1 cellular context compared by ENCODE assay signal in genomic region chr9:137217276-137218211, GRCh38.
TF ChIP-seq lines count a peak whose summit lies in the region.

No MANE protein-coding gene starts in this region.

TF ChIP-seq in K562, 482 proteins besides CTCF, POLR2A, EP300 and RAD21 (continued from another document and continues in another):
- TF ChIP-seq ATF6 (CRISPR knock-in tag; IDR thresholded peaks at IDR 0.05): peak; percentile 75; the same call in 1 of the 2 replicates
- TF ChIP-seq ZBTB17 (CRISPR knock-in tag; IDR thresholded peaks at IDR 0.05): no peak
- no peak for TF ChIP-seq ZNF146 (CRISPR knock-in tag; IDR thresholded peaks at IDR 0.05; ENCODE audit: unreplicated experiment)
- TF ChIP-seq KLF13 (tag; IDR thresholded peaks at IDR 0.05; ENCODE audit: borderline replicate concordance, low read depth): peak; percentile 91
- no peak for TF ChIP-seq LCOR (CRISPR knock-in tag; IDR thresholded peaks at IDR 0.05)
- TF ChIP-seq ZNF766 (CRISPR knock-in tag; conservative IDR thresholded peaks at IDR 0.05): no peak
- no peak for TF ChIP-seq ZBTB26 (CRISPR knock-in tag; IDR thresholded peaks at IDR 0.05)
- no peak for TF ChIP-seq SRF (CRISPR knock-in tag; IDR thresholded peaks at IDR 0.05)
- TF ChIP-seq MAFF (IDR thresholded peaks at IDR 0.05; ENCODE audit: low read length): no peak
- TF ChIP-seq EHMT2 (IDR thresholded peaks at IDR 0.05): no peak
- TF ChIP-seq RAD51 (IDR thresholded peaks at IDR 0.05; ENCODE audit: borderline replicate concordance, low read depth): no peak
- no peak for TF ChIP-seq RNF219 (CRISPR knock-in tag; IDR thresholded peaks at IDR 0.05)
- no peak for TF ChIP-seq MYBL2 (IDR thresholded peaks at IDR 0.05; ENCODE audit: low read depth)
- TF ChIP-seq MYBL2 (CRISPR knock-in tag; IDR thresholded peaks at IDR 0.05; ENCODE audit: borderline replicate concordance): no peak
- TF ChIP-seq ZNF561 (CRISPR knock-in tag; conservative IDR thresholded peaks at IDR 0.05): no peak
- no peak for TF ChIP-seq NFYB (IDR thresholded peaks at IDR 0.05; ENCODE audit: extremely low read depth, insufficient read length)
- no peak for TF ChIP-seq ZNF511 (CRISPR knock-in tag; IDR thresholded peaks at IDR 0.05)
- no peak for TF ChIP-seq HDAC8 (tag; IDR thresholded peaks at IDR 0.05)
- no peak for TF ChIP-seq STAG1 (CRISPR knock-in tag; IDR thresholded peaks at IDR 0.05; ENCODE audit: borderline replicate concordance)
- peak; percentile 70; the same call in 1 of the 2 replicates for TF ChIP-seq L3MBTL2 (IDR thresholded peaks at IDR 0.05)
- no peak for TF ChIP-seq SREBF1 (IDR thresholded peaks at IDR 0.05; ENCODE audit: borderline replicate concordance, low read depth, low read length)
- no peak for TF ChIP-seq NR4A1 (CRISPR knock-in tag; IDR thresholded peaks at IDR 0.05)
- no peak for TF ChIP-seq NR4A1 (tag; IDR thresholded peaks at IDR 0.05)
- TF ChIP-seq SFPQ (IDR thresholded peaks at IDR 0.05; ENCODE audit: low read depth, low read length): no peak
- TF ChIP-seq, protein P1, sequence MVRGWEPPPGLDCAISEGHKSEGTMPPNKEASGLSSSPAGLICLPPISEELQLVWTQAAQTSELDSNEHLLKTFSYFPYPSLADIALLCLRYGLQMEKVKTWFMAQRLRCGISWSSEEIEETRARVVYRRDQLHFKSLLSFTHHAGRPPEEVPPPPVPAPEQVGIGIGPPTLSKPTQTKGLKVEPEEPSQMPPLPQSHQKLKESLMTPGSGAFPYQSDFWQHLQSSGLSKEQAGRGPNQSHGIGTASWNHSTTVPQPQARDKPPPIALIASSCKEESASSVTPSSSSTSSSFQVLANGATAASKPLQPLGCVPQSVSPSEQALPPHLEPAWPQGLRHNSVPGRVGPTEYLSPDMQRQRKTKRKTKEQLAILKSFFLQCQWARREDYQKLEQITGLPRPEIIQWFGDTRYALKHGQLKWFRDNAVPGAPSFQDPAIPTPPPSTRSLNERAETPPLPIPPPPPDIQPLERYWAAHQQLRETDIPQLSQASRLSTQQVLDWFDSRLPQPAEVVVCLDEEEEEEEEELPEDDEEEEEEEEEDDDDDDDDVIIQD (CRISPR knock-in tag; IDR thresholded peaks at IDR 0.05): no peak
- TF ChIP-seq, protein P2, sequence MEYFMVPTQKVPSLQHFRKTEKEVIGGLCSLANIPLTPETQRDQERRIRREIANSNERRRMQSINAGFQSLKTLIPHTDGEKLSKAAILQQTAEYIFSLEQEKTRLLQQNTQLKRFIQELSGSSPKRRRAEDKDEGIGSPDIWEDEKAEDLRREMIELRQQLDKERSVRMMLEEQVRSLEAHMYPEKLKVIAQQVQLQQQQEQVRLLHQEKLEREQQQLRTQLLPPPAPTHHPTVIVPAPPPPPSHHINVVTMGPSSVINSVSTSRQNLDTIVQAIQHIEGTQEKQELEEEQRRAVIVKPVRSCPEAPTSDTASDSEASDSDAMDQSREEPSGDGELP (CRISPR knock-in tag; IDR thresholded peaks at IDR 0.05; ENCODE audit: borderline replicate concordance): peak; percentile 63
- peak; percentile 16 for TF ChIP-seq TAF9B (IDR thresholded peaks at IDR 0.05; ENCODE audit: partially characterized antibody)
- no peak for TF ChIP-seq ZZZ3 (IDR thresholded peaks at IDR 0.05)
- TF ChIP-seq KLF6 (CRISPR knock-in tag; IDR thresholded peaks at IDR 0.05; ENCODE audit: borderline replicate concordance): no peak
- no peak for TF ChIP-seq ZNF121 (CRISPR knock-in tag; conservative IDR thresholded peaks at IDR 0.05)
- TF ChIP-seq, protein P3, sequence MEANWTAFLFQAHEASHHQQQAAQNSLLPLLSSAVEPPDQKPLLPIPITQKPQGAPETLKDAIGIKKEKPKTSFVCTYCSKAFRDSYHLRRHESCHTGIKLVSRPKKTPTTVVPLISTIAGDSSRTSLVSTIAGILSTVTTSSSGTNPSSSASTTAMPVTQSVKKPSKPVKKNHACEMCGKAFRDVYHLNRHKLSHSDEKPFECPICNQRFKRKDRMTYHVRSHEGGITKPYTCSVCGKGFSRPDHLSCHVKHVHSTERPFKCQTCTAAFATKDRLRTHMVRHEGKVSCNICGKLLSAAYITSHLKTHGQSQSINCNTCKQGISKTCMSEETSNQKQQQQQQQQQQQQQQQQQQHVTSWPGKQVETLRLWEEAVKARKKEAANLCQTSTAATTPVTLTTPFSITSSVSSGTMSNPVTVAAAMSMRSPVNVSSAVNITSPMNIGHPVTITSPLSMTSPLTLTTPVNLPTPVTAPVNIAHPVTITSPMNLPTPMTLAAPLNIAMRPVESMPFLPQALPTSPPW (CRISPR knock-in tag; IDR thresholded peaks at IDR 0.05): peak; percentile 59; the same call in 1 of the 2 replicates
- TF ChIP-seq THAP12 (CRISPR knock-in tag; IDR thresholded peaks at IDR 0.05): no peak
- TF ChIP-seq MNT (conservative IDR thresholded peaks at IDR 0.05): peak in 1 of 2 experiments; percentile 67; a peak in 1 of 4 replicates
- peak; percentile 60 for TF ChIP-seq TBP (optimal IDR thresholded peaks at IDR 0.05; ENCODE audit: low read depth, low read length)
- TF ChIP-seq KAT8 (IDR thresholded peaks at IDR 0.05; ENCODE audit: low read depth): no peak
- TF ChIP-seq FOS (IDR thresholded peaks at IDR 0.05; ENCODE audit: extremely low read depth, insufficient read length): no peak
- TF ChIP-seq LEF1 (IDR thresholded peaks at IDR 0.05): no peak
- no peak for TF ChIP-seq HDAC2 (IDR thresholded peaks at IDR 0.05)
- TF ChIP-seq, protein P4, sequence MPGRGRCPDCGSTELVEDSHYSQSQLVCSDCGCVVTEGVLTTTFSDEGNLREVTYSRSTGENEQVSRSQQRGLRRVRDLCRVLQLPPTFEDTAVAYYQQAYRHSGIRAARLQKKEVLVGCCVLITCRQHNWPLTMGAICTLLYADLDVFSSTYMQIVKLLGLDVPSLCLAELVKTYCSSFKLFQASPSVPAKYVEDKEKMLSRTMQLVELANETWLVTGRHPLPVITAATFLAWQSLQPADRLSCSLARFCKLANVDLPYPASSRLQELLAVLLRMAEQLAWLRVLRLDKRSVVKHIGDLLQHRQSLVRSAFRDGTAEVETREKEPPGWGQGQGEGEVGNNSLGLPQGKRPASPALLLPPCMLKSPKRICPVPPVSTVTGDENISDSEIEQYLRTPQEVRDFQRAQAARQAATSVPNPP (IDR thresholded peaks at IDR 0.05; ENCODE audit: borderline replicate concordance, insufficient read depth, insufficient read length): no peak
- TF ChIP-seq FOXP1 (CRISPR knock-in tag; IDR thresholded peaks at IDR 0.05): no peak
- TF ChIP-seq C11orf30 (IDR thresholded peaks at IDR 0.05; ENCODE audit: low read depth): peak; percentile 62; the same call in 1 of the 2 replicates
- TF ChIP-seq FOXJ2 (tag; IDR thresholded peaks at IDR 0.05): no peak
- 0 out of 2 replicates have a peak, but pooled peaks have one; percentile 23 for TF ChIP-seq HCFC1 (IDR thresholded peaks at IDR 0.05; ENCODE audit: low read depth, low read length)
